In genomic region chr2:210188190-210188589, GRCh38 we compare ENCODE assay signal across 1 cellular context.
TF ChIP-seq lines count a peak whose summit lies in the region.

No MANE protein-coding gene starts in this region.

TF ChIP-seq in WTC11, 78 proteins besides CTCF, POLR2A, EP300 and RAD21 (continued from another document):
- no peak for TF ChIP-seq AFF4 (CRISPR knock-in tag; IDR thresholded peaks at IDR 0.05; ENCODE audit: borderline replicate concordance)
- no peak for TF ChIP-seq SMAD3 (CRISPR knock-in tag; IDR thresholded peaks at IDR 0.05; ENCODE audit: borderline replicate concordance)
- TF ChIP-seq ZMAT4 (CRISPR knock-in tag; IDR thresholded peaks at IDR 0.05): no peak
- TF ChIP-seq ZNF138 (CRISPR knock-in tag; conservative IDR thresholded peaks at IDR 0.05): no peak
